ENCODE assay signal across 8 cellular contexts in the genomic region with DNA sequence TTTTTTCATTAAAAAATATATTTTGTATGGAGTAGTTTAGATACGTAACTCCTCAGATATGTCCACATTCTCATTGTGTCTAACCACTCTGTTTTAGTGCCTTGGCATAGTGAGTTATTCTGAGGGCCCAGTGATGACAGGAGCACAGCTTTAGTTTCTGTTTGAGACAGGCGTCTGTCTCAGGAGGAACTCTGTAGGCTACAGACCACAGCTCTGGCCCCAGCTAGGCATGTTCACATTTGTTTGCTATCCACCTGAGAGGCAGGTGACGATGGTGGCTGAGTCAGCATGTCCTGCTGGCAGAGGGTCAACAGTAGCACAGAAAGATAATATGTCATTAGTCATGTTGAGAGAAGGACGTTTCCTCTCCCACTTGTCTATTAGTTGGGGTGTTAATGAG. TPM values are rescaled to one million over a fixed set of nuclear protein-coding genes. Genes with fewer than 3 reads are reported as not detected.
DNase-seq lines count a peak whose midpoint lies in the region; ATAC-seq, FAIRE-seq and TF ChIP-seq lines count a peak whose summit lies in the region.

No MANE protein-coding gene starts in this region.

- H3K27me3 ChIP-seq in bronchial epithelial cell (ENCODE audit: control insufficient read depth, insufficient read depth, low read length) = no peaks in the 10 kb centered on the region
- no peaks in the 10 kb centered on the region for H3K27me3 ChIP-seq in stomach

- H3K9me3 ChIP-seq in stomach = no peaks in the 10 kb centered on the region

- H3K36me3 ChIP-seq in bronchial epithelial cell (ENCODE audit: control insufficient read depth, insufficient read depth, low read length) = no peaks in the 10 kb centered on the region
- no peaks in the 10 kb centered on the region for H3K36me3 ChIP-seq in stomach

- ATAC-seq in GM21515 (IDR thresholded peaks at IDR 0.05; ENCODE audit: unreplicated experiment) = peak; percentile 86

- TF ChIP-seq EP300 in stomach (IDR thresholded peaks at IDR 0.05) = no peak

- H3K27ac ChIP-seq in stomach (peak overlapping the region; percentile 32 to 73 (median 43)), coronary artery (no peak overlapping the region)

- no peak for TF ChIP-seq CTCF in bronchial epithelial cell (IDR thresholded peaks at IDR 0.05; ENCODE audit: insufficient read depth, low read length, severe bottlenecking)
- TF ChIP-seq CTCF in stomach (IDR thresholded peaks at IDR 0.05) = no peak
- TF ChIP-seq CTCF in coronary artery (IDR thresholded peaks at IDR 0.05) = no peak

- FAIRE-seq in bronchial epithelial cell (lab: Jason Lieb, UNC) = peak; percentile 97

- DNase-seq in GM03348 (ENCODE audit: low spot score) (peak; percentile 66), HT-29 (ENCODE audit: low spot score) (peak; percentile 79), bronchial epithelial cell (ENCODE audit: low read depth) (peak; percentile 96), stomach (peak; percentile 84), coronary artery (ENCODE audit: low spot score) (no peak), NCI-H524 (lab: John Stamatoyannopoulos, UW) (no peak), germinal center (ENCODE audit: low spot score) (no peak)

- TF ChIP-seq POLR2A in stomach (IDR thresholded peaks at IDR 0.05) = no peak

- intact Hi-C loops in stomach (cut with DNase I; ENCODE audit: low total_unique reads) = no loop called here

- WGBS in stomach, 5 donors = 27 to 56% (median 42%) methylated on average over 4 of the region's 4 CpGs

- no peak overlapping the region for H3K4me3 ChIP-seq in bronchial epithelial cell (ENCODE audit: low read depth, low read length)
- no peak overlapping the region for H3K4me3 ChIP-seq in stomach
- no peak overlapping the region for H3K4me3 ChIP-seq in coronary artery

- H3K4me1 ChIP-seq in stomach = peaks cover 14 to 70% (median 39%) of the 10 kb centered on the region in 4 donors

RNA-seq across cellular contexts. Expression of gene LRRC1, which starts 16.3 kb away (rescaled TPM):
- total RNA-seq in HT-29 (2014; rRNA removed; shearing (Covaris generic)) = 56.7 and 64.0 TPM in 2 replicates
- total RNA-seq in bronchial epithelial cell = 19.7 and 22.9 TPM in 2 replicates
- 10 to 100 TPM in 3 of 5 donors, 1 to 10 TPM in 2; 2.9 to 50.4 (median 35.1) TPM for total RNA-seq in stomach
- 10 to 100 TPM in 2 of 3 donors, 1 to 10 TPM in 1; 6.7 to 12.2 (median 12.2) TPM for polyA plus RNA-seq in stomach

Comparison
In these comparisons a context has a peak if more than half of its experiments do, and no peak if none do; other contexts are left out.
1. DNase-seq: peak in GM03348 (single experiment), HT-29 (single experiment), bronchial epithelial cell (single experiment) and stomach (single experiment); none in coronary artery (single experiment), NCI-H524 (0 of 2) and germinal center (single experiment).
2. H3K27ac ChIP-seq: peak in stomach (5 of 5); none in coronary artery (0 of 2).